8 cellular contexts compared by ENCODE assay signal in the genomic region with DNA sequence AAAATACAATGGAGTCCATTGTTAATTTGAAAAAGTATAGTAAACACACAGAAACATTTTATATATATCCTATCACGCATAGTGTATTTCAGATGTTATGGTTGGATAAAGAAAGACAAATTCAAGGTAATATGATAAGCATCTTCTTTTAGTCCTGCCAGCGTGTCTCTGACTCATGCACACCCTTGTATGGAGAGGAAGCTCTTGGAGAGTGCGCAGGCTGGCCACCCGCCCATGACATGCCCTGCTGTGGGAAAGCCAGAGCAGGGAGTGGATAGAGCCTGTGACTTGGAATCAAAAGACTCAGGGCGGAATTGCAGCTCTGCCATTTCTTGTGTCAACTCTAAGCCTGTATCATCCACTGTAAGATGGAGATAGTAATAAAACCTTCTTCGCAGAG. TPM values are rescaled to one million over a fixed set of nuclear protein-coding genes. Genes with fewer than 3 reads are reported as not detected.
DNase-seq lines count a peak whose midpoint lies in the region; ATAC-seq lines count a peak whose summit lies in the region.

No MANE protein-coding gene starts in this region.

- DNase-seq in COLO668 (lab: John Stamatoyannopoulos, UW; ENCODE audit: unreplicated experiment) (peak; percentile 8), OCI-M1 (lab: John Stamatoyannopoulos, UW) (peak; percentile 30), pons (ENCODE audit: low spot score) (peak; percentile 77), GM19238 (ENCODE audit: insufficient read length, low spot score) (no peak), ecto neural progenitor cell (ENCODE audit: low spot score) (no peak)

- ATAC-seq in esophagus mucosa (peak; percentile 89), GM18861 (IDR thresholded peaks at IDR 0.05; ENCODE audit: unreplicated experiment) (no peak), HG02840 (IDR thresholded peaks at IDR 0.05; ENCODE audit: low FRiP score, unreplicated experiment) (no peak)

RNA-seq across cellular contexts. Expression of gene COPG1, which starts 23.0 kb away (rescaled TPM):
- 87.8 TPM for total RNA-seq in esophagus mucosa

RNA-seq across cellular contexts. Expression of gene CNBP, which starts 42.7 kb away (rescaled TPM):
- 236 TPM for total RNA-seq in esophagus mucosa

RNA-seq across cellular contexts. Expression of gene HMCES, which starts 52.3 kb away (rescaled TPM):
- 37.2 TPM for total RNA-seq in esophagus mucosa

Comparison
In these comparisons a context has a peak if more than half of its experiments do, and no peak if none do; other contexts are left out.
1. DNase-seq: peak in COLO668 (single experiment), OCI-M1 (single experiment) and pons (single experiment); none in GM19238 (single experiment) and ecto neural progenitor cell (single experiment).